In genomic region chr1:46199233-46199749, GRCh38 we compare ENCODE assay signal across 1 cellular context.
TF ChIP-seq lines count a peak whose summit lies in the region.

No MANE protein-coding gene starts in this region.

TF ChIP-seq in K562, 482 proteins besides CTCF, POLR2A, EP300 and RAD21:
- TF ChIP-seq CSDE1 (IDR thresholded peaks at IDR 0.05) (no peak), ARNT (IDR thresholded peaks at IDR 0.05) (0 out of 4 replicates have a peak, but pooled peaks of 1 of the 2 experiments have one; percentile 16), TGIF2 (CRISPR knock-in tag; IDR thresholded peaks at IDR 0.05) (no peak), MAZ (CRISPR knock-in tag; conservative IDR thresholded peaks at IDR 0.05 in 1 of 2, IDR thresholded peaks at IDR 0.05 in 1 of 2) (no peak), ZBTB7A (IDR thresholded peaks at IDR 0.05; ENCODE audit: borderline replicate concordance, control insufficient read depth, low read depth, low read length) (no peak), ZNF764 (CRISPR knock-in tag; IDR thresholded peaks at IDR 0.05; ENCODE audit: low read depth) (no peak), ETS2 (tag; IDR thresholded peaks at IDR 0.05; ENCODE audit: borderline replicate concordance, poor library complexity, severe bottlenecking) (no peak), SMARCB1 (IDR thresholded peaks at IDR 0.05; ENCODE audit: insufficient read length, low read depth) (no peak), SMAD4 (CRISPR knock-in tag; conservative IDR thresholded peaks at IDR 0.05) (no peak), NFIC (IDR thresholded peaks at IDR 0.05) (no peak), ZNF224 (CRISPR knock-in tag; IDR thresholded peaks at IDR 0.05) (no peak), GABPA (tag; conservative IDR thresholded peaks at IDR 0.05; ENCODE audit: low read depth) (no peak), ZNF41 (CRISPR knock-in tag; conservative IDR thresholded peaks at IDR 0.05) (no peak), E2F5 (CRISPR knock-in tag; IDR thresholded peaks at IDR 0.05) (no peak), ZNF444 (CRISPR knock-in tag; IDR thresholded peaks at IDR 0.05) (no peak), ADNP (tag; IDR thresholded peaks at IDR 0.05) (peak; percentile 72), HSF4 (CRISPR knock-in tag; IDR thresholded peaks at IDR 0.05; ENCODE audit: borderline replicate concordance) (no peak), SNIP1 (IDR thresholded peaks at IDR 0.05; ENCODE audit: low read depth) (0 out of 2 replicates have a peak, but pooled peaks have one; percentile 67)
- TF ChIP-seq, protein P1, sequence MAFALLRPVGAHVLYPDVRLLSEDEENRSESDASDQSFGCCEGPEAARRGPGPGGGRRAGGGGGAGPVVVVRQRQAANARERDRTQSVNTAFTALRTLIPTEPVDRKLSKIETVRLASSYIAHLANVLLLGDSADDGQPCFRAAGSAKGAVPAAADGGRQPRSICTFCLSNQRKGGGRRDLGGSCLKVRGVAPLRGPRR (CRISPR knock-in tag; IDR thresholded peaks at IDR 0.05) = no peak
- TF ChIP-seq, protein P2, sequence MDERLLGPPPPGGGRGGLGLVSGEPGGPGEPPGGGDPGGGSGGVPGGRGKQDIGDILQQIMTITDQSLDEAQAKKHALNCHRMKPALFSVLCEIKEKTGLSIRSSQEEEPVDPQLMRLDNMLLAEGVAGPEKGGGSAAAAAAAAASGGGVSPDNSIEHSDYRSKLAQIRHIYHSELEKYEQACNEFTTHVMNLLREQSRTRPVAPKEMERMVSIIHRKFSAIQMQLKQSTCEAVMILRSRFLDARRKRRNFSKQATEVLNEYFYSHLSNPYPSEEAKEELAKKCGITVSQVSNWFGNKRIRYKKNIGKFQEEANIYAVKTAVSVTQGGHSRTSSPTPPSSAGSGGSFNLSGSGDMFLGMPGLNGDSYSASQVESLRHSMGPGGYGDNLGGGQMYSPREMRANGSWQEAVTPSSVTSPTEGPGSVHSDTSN (CRISPR knock-in tag; IDR thresholded peaks at IDR 0.05; ENCODE audit: low read depth) = no peak
- TF ChIP-seq, protein P2 (tag; conservative IDR thresholded peaks at IDR 0.05; ENCODE audit: low read depth) = no peak
- TF ChIP-seq, protein P3, sequence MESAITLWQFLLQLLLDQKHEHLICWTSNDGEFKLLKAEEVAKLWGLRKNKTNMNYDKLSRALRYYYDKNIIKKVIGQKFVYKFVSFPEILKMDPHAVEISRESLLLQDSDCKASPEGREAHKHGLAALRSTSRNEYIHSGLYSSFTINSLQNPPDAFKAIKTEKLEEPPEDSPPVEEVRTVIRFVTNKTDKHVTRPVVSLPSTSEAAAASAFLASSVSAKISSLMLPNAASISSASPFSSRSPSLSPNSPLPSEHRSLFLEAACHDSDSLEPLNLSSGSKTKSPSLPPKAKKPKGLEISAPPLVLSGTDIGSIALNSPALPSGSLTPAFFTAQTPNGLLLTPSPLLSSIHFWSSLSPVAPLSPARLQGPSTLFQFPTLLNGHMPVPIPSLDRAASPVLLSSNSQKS (CRISPR knock-in tag; IDR thresholded peaks at IDR 0.05) = no peak
